22 cellular contexts compared by ENCODE assay signal in genomic region chr5:12901696-12902095, GRCh38.
"Had no signal": no experiment of that assay in that cellular context is flagged by ENCODE, and none has a peak within 500 bp of the region (broad histone marks: within the 10 kb centered on the region; RNA-seq: fewer than 3 reads in every experiment).

No MANE protein-coding gene starts in this region.

- H3K27ac ChIP-seq: colonic mucosa, hepatocyte, neutrophil, spleen, stomach, thoracic aorta, transverse colon had no signal

- H3K4me3 Mint-ChIP-seq: naive thymus-derived CD8-positive, alpha-beta T cell had no signal

- H3K79me2 ChIP-seq: hepatocyte had no signal

- H3K27me3 ChIP-seq: colonic mucosa, hepatocyte, neutrophil, spleen, stomach, transverse colon had no signal

- H2AFZ ChIP-seq: hepatocyte had no signal

- H3K27ac Mint-ChIP-seq: naive thymus-derived CD8-positive, alpha-beta T cell had no signal

- H3K36me3 ChIP-seq: colonic mucosa, neutrophil, spleen, stomach, thoracic aorta, transverse colon had no signal

- ATAC-seq: left colon; mucosa of descending colon; naive thymus-derived CD8-positive, alpha-beta T cell; sciatic nerve had no signal

- DNase-seq: colonic mucosa; dermis blood vessel endothelial cell; erythroblast; foreskin melanocyte; head of caudate nucleus; kidney; left colon; mucosa of descending colon; naive thymus-derived CD8-positive, alpha-beta T cell; posterior cingulate gyrus; spleen; stimulated activated CD4-positive, alpha-beta T cell treated with anti-CD3 and anti-CD28 coated beads, Interleukin-15, amount 100 ng/mL, for 24 hours; stimulated activated CD4-positive, alpha-beta T cell treated with anti-CD3 and anti-CD28 coated beads, Interleukin-1b, Interleukin-23, amount 100 ng/mL, for 48 hours; stimulated activated CD4-positive, alpha-beta T cell treated with anti-CD3 and anti-CD28 coated beads, Interleukin-4, amount 100 ng/mL, for 4 hours; stimulated activated naive CD4-positive, alpha-beta T cell; stomach; substantia nigra; transverse colon had no signal

- H3K9me3 ChIP-seq: colonic mucosa, neutrophil, stomach, thoracic aorta had no signal

- H3K4me1 ChIP-seq: colonic mucosa, spleen, stomach, transverse colon had no signal

- H3K4me2 ChIP-seq: hepatocyte had no signal

- H3K4me1 Mint-ChIP-seq: naive thymus-derived CD8-positive, alpha-beta T cell had no signal

- H3K4me3 ChIP-seq: colonic mucosa, hepatocyte, mucosa of descending colon, spleen, stomach, thoracic aorta, transverse colon had no signal

- H3K27me3 Mint-ChIP-seq: naive thymus-derived CD8-positive, alpha-beta T cell had no signal
